Comparison of ENCODE assay signal across 1 cellular context in the genomic region with DNA sequence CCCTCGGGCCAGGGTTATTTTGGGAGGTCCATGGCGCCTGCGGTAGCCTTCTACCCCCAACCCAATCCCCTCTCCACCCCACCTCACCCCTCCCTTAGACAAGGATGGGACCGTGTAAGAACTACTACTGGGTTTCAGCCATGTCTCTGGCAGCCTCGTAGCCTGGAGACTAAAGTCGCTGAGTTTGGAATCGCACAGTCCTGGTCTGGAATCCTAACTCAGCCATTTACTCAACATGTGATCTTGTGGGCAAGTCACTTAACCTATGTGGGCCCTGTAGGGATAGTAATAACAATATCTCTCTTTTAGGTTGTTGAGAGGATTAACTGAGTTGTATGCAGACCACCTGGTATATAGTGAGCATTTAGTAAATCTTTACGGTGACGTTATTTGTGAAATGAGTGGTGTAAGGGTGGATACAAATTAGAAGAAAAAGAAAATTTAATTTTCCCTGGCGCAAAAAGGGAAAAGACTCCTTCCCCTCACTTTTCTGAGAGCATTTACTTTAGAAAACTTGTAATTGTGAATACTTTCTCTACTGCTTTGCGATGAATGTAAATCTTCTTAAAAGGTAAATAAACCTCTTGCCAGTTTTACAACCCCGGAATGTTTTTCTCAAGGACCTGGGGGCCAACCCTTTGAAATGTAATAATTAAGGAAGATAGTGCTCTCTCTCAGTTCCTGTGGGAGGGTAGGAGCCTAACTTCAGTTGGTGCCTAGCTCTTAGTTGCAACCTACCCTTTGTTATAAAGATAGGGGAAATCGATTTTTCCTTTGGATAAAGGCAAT.
TF ChIP-seq lines count a peak whose summit lies in the region.

No MANE protein-coding gene starts in this region.

TF ChIP-seq in IMR-90, 13 proteins besides CTCF, POLR2A, EP300 and RAD21:
- TF ChIP-seq FOS (IDR thresholded peaks at IDR 0.05; ENCODE audit: low read depth, low read length) (no peak), MXI1 (IDR thresholded peaks at IDR 0.05; ENCODE audit: borderline replicate concordance, low read depth, low read length) (no peak), NFE2L2 (IDR thresholded peaks at IDR 0.05; ENCODE audit: low read depth, low read length) (no peak), BHLHE40 (IDR thresholded peaks at IDR 0.05; ENCODE audit: low read depth, low read length) (no peak), MAZ (IDR thresholded peaks at IDR 0.05; ENCODE audit: borderline replicate concordance, low read depth, low read length) (no peak), SMC3 (IDR thresholded peaks at IDR 0.05; ENCODE audit: low read depth, low read length) (no peak)
